9 cellular contexts compared by ENCODE assay signal in the genomic region with DNA sequence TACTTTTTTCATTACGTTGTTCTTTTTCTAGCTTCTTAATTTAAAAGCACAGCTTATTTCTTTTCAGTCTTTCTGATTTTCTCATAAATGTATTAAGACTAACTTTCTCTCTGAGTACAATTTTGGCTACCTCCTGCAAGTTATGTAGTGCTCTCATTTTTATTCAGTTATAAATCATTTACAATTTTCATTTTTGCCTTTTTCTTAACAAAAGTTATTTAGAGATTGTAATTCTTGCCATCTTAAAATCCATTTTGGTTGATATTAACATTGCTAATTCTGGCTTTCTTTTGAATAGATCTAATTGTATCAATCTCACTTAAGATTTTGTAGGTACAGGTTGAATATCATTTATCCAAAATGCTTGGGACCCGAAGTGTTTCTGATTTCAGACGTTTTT.
"Had no signal": no experiment of that assay in that cellular context is flagged by ENCODE, and none has a peak within 500 bp of the region (broad histone marks: within the 10 kb centered on the region; RNA-seq: fewer than 3 reads in every experiment).

No MANE protein-coding gene starts in this region.

- H3K4me3 Mint-ChIP-seq: GM23338, H9, HFFc6 had no signal

- ATAC-seq: GM23338, HCT116 had no signal

- H3K4me3 ChIP-seq: GM23248, GM23338, HAP-1 had no signal

- H3K9me3 ChIP-seq: HAP-1 had no signal

- H3K36me3 ChIP-seq: HAP-1 had no signal

- H3K4me2 ChIP-seq: GM23338 had no signal

- H3K27ac ChIP-seq: GM23248 had no signal

- DNase-seq: GM23248, GOT3, H7, H9, HCEC 1CT, HFFc6 had no signal

- H3K27ac Mint-ChIP-seq: GM23338, H9, HFFc6 had no signal

- H3K9me3 Mint-ChIP-seq: GM23338, H9, HFFc6 had no signal
